ENCODE assay signal across 9 cellular contexts in genomic region chr14:80213602-80214001, GRCh38. TPM values are rescaled to one million over a fixed set of nuclear protein-coding genes. Genes with fewer than 3 reads are reported as not detected.
DNase-seq lines count a peak whose midpoint lies in the region; ATAC-seq, FAIRE-seq and TF ChIP-seq lines count a peak whose summit lies in the region.
"Had no signal": no experiment of that assay in that cellular context is flagged by ENCODE, and none has a peak within 500 bp of the region (broad histone marks: within the 10 kb centered on the region; RNA-seq: fewer than 3 reads in every experiment).

No MANE protein-coding gene starts in this region.

- no peak overlapping the region for H3K4me3 ChIP-seq in iPS DF 6.9 (ENCODE audit: low read length)

- no peaks in the 10 kb centered on the region for H3K27me3 ChIP-seq in iPS DF 6.9 (ENCODE audit: control insufficient read depth, insufficient read depth, low read length)

- peak; percentile 75 for ATAC-seq in GM19025 (IDR thresholded peaks at IDR 0.05; ENCODE audit: low read depth, unreplicated experiment)

- TF ChIP-seq CTCF in Calu3 (IDR thresholded peaks at IDR 0.05; ENCODE audit: unreplicated experiment) = peak; percentile 41

- WGBS in iPS DF 6.9 (ENCODE audit: insufficient coverage, insufficient read length) = no CpG with 5 or more reads among the region's 4 CpGs

- peaks cover 8% of the 10 kb centered on the region for H3K27me3 Mint-ChIP-seq in Calu3 (ENCODE audit: unreplicated experiment)
- H3K27me3 Mint-ChIP-seq in activated CD4-positive, alpha-beta memory T cell treated with anti-CD3 and anti-CD28 coated beads, Interleukin-2, amount 10 ng/mL, durations not matched to agents 7 days and 5 days = no peaks in the 10 kb centered on the region

- no peaks in the 10 kb centered on the region for H3K9me3 ChIP-seq in iPS DF 6.9 (ENCODE audit: control insufficient read depth, insufficient read depth, low read length)

- CTCF ChIA-PET in Calu3 (lab: Charles Lee) = interaction anchor here (0.8 to 2.0 kb wide), 3 partner anchors 21 to 633 kb away, joined by 3 to 7 read pairs (median 3); no protein-coding TSS in a partner anchor
- CTCF ChIA-PET in activated CD4-positive, alpha-beta memory T cell treated with anti-CD3 and anti-CD28 coated beads, Interleukin-2, amount 10 ng/mL, durations not matched to agents 7 days and 5 days (lab: Charles Lee) = interaction anchor here (0.6 to 1.9 kb wide), 3 partner anchors 373 to 726 kb away, joined by 3 to 6 read pairs (median 4); no protein-coding TSS in a partner anchor

- H3K36me3 ChIP-seq in iPS DF 6.9 (ENCODE audit: control insufficient read depth, insufficient read depth, low read length) = no peaks in the 10 kb centered on the region

- H3K4me1 Mint-ChIP-seq in Calu3 (ENCODE audit: low read depth, unreplicated experiment) = no peaks in the 10 kb centered on the region
- H3K4me1 Mint-ChIP-seq in activated CD4-positive, alpha-beta memory T cell treated with anti-CD3 and anti-CD28 coated beads, Interleukin-2, amount 10 ng/mL, durations not matched to agents 7 days and 5 days = no peaks in the 10 kb centered on the region

- FAIRE-seq in HTR-8/SVneo (lab: Jason Lieb, UNC) = peak; percentile 16

- 0 out of 2 replicates have a peak, but pooled peaks cover 2% of the 10 kb centered on the region for H3K4me1 ChIP-seq in iPS DF 6.9 (ENCODE audit: control insufficient read depth, insufficient read depth, low read length)

- H3K27ac Mint-ChIP-seq in Calu3 (ENCODE audit: unreplicated experiment) = no peak overlapping the region
- H3K27ac Mint-ChIP-seq in activated CD4-positive, alpha-beta memory T cell treated with anti-CD3 and anti-CD28 coated beads, Interleukin-2, amount 10 ng/mL, durations not matched to agents 7 days and 5 days = no peak overlapping the region

- peaks cover 4% of the 10 kb centered on the region for H3K36me3 Mint-ChIP-seq in Calu3 (ENCODE audit: insufficient read depth, unreplicated experiment)
- H3K36me3 Mint-ChIP-seq in activated CD4-positive, alpha-beta memory T cell treated with anti-CD3 and anti-CD28 coated beads, Interleukin-2, amount 10 ng/mL, durations not matched to agents 7 days and 5 days (ENCODE audit: low read depth) = no peaks in the 10 kb centered on the region

- BruUV-seq in Calu3 (replicated peaks; lab: Mats Ljungman, UMichigan) = no TSS peak

- H3K9me3 Mint-ChIP-seq in Calu3 (ENCODE audit: low read depth, unreplicated experiment) = no peaks in the 10 kb centered on the region
- H3K9me3 Mint-ChIP-seq in activated CD4-positive, alpha-beta memory T cell treated with anti-CD3 and anti-CD28 coated beads, Interleukin-2, amount 10 ng/mL, durations not matched to agents 7 days and 5 days = no peaks in the 10 kb centered on the region

- H3K4me3 Mint-ChIP-seq in Calu3 (ENCODE audit: low read depth, unreplicated experiment) = no peak overlapping the region
- no peak overlapping the region for H3K4me3 Mint-ChIP-seq in activated CD4-positive, alpha-beta memory T cell treated with anti-CD3 and anti-CD28 coated beads, Interleukin-2, amount 10 ng/mL, durations not matched to agents 7 days and 5 days

- peak; percentile 61 for DNase-seq in Calu3
- peak; percentile 41 for DNase-seq in HTR-8/SVneo (ENCODE audit: insufficient read length, low spot score)
- peak; percentile 52 for DNase-seq in SW480 (ENCODE audit: low spot score)
- DNase-seq in iPS DF 6.9 (ENCODE audit: low read depth, low spot score) = peak; percentile 20
- DNase-seq in activated CD4-positive, alpha-beta memory T cell treated with anti-CD3 and anti-CD28 coated beads, Interleukin-2, amount 10 ng/mL, durations not matched to agents 7 days and 5 days = no peak
- no peak for DNase-seq in activated CD4-positive, CD25-positive, alpha-beta regulatory T cell (lab: John Stamatoyannopoulos, UW)
- DNase-seq in globus pallidus (ENCODE audit: low spot score) = no peak

- POLR2A ChIA-PET in activated CD4-positive, alpha-beta memory T cell treated with anti-CD3 and anti-CD28 coated beads, Interleukin-2, amount 10 ng/mL, durations not matched to agents 7 days and 5 days (lab: Charles Lee) = no interaction called here

- no peak overlapping the region for H3K27ac ChIP-seq in iPS DF 6.9 (ENCODE audit: low read length)

- intact Hi-C loops in Calu3 (cut with micrococcal nuclease; ENCODE audit: unreplicated experiment) = loop anchor here (1.0 to 10.0 kb wide), 4 partner anchors 144 to 771 kb away; no protein-coding TSS in a partner anchor

RNA-seq across cellular contexts. Expression of gene DIO2, which starts 2.3 kb away (rescaled TPM):
- 0.05 and 0.38 TPM in 2 replicates for total RNA-seq in Calu3 (2022)
- total RNA-seq in activated CD4-positive, alpha-beta memory T cell treated with anti-CD3 and anti-CD28 coated beads, Interleukin-2, amount 10 ng/mL, durations not matched to agents 7 days and 5 days = not detected
- total RNA-seq: T-helper 2 cell treated with Interferon-gamma antibody and Interleukin-4, amounts not matched to agents 100 ng/mL and 5 ng/mL, for 36 hours had no signal

Comparison
In these comparisons a context has a peak if more than half of its experiments do, and no peak if none do; other contexts are left out.
1. DNase-seq: peak in Calu3 (single experiment), HTR-8/SVneo (single experiment), SW480 (single experiment) and iPS DF 6.9 (single experiment); none in activated CD4-positive, alpha-beta memory T cell treated with anti-CD3 and anti-CD28 coated beads, Interleukin-2, amount 10 ng/mL, durations not matched to agents 7 days and 5 days (single experiment), activated CD4-positive, CD25-positive, alpha-beta regulatory T cell (0 of 4) and globus pallidus (single experiment).